In the genomic region with DNA sequence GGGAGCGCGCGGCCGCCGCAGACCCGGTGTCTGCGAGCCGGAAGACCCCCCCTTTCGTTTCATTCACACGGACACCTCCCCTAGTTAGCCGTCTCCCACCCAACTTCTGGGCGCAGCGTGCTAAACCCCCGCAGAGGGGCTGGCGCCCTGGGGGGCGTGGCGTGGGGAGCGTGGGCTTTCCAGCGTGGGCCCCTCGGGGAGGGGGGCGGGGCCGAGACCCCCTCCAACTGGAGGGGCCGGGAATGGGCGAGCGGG, we compare ENCODE assay signal across 8 cellular contexts. TPM values are rescaled to one million over a fixed set of nuclear protein-coding genes. Genes with fewer than 3 reads are reported as not detected.
DNase-seq lines count a peak whose midpoint lies in the region; ATAC-seq and TF ChIP-seq lines count a peak whose summit lies in the region.

No MANE protein-coding gene starts in this region.

- peaks cover 34% of the 10 kb centered on the region for H3K27me3 ChIP-seq in SK-N-SH (ENCODE audit: insufficient read depth)
- peaks cover 57% of the 10 kb centered on the region for H3K27me3 ChIP-seq in iPS-20b (ENCODE audit: insufficient read depth, low read length)

- TF ChIP-seq CTCF in SK-N-SH (IDR thresholded peaks at IDR 0.05): no peak

- H3K4me3 ChIP-seq in SK-N-SH (ENCODE audit: low read depth in 2 of 2, low read length in 1 of 2) (peak overlapping the region; percentile 55 to 63), iPS-20b (ENCODE audit: low read length) (peak overlapping the region; percentile 67)

- no peak for ATAC-seq in SK-N-SH treated with all-trans-retinoic acid at 6 μM for 48 hours
- ATAC-seq in stimulated activated naive CD8-positive, alpha-beta T cell treated with anti-CD3 and anti-CD28 coated beads, Interleukin-15, amount 100 ng/mL, for 72 hours: peak; percentile 26
- ATAC-seq in GM18870 (IDR thresholded peaks at IDR 0.05; ENCODE audit: unreplicated experiment): no peak
- no peak for ATAC-seq in HG03196 (IDR thresholded peaks at IDR 0.05; ENCODE audit: unreplicated experiment)
- no peak for ATAC-seq in GM18861 (IDR thresholded peaks at IDR 0.05; ENCODE audit: unreplicated experiment)

- TF ChIP-seq RAD21 in SK-N-SH (IDR thresholded peaks at IDR 0.05; ENCODE audit: low read length): no peak

- H2AFZ ChIP-seq in SK-N-SH (ENCODE audit: low read depth): 0 out of 2 replicates have a peak overlapping the region, but pooled peaks have one; percentile 70

- no peak for DNase-seq in SK-N-SH
- DNase-seq in activated T-helper 2 cell treated with anti-CD3 and anti-CD28 coated beads, Interferon-gamma antibody, Interleukin-2, Interleukin-4, amounts not matched to agents 10 μg/mL and 5 μg/mL and 100 μg/mL, durations not matched to agents 14 hours and 24 hours and 36 hours (ENCODE audit: low spot score): no peak
- DNase-seq in stimulated activated naive CD8-positive, alpha-beta T cell treated with anti-CD3 and anti-CD28 coated beads, Interleukin-15, amount 100 ng/mL, for 72 hours: no peak

- no peaks in the 10 kb centered on the region for H3K9me3 Mint-ChIP-seq in activated T-helper 2 cell treated with anti-CD3 and anti-CD28 coated beads, Interferon-gamma antibody, Interleukin-2, Interleukin-4, amounts not matched to agents 10 μg/mL and 5 μg/mL and 100 μg/mL, durations not matched to agents 14 hours and 24 hours and 36 hours
- H3K9me3 Mint-ChIP-seq in stimulated activated naive CD8-positive, alpha-beta T cell treated with anti-CD3 and anti-CD28 coated beads, Interleukin-15, amount 100 ng/mL, for 72 hours: no peaks in the 10 kb centered on the region

- H4K20me1 ChIP-seq in SK-N-SH (ENCODE audit: insufficient read depth): no peaks in the 10 kb centered on the region

- CTCF ChIA-PET in SK-N-SH (lab: Yijun Ruan, JAX): interaction anchor here (0.7 to 1.5 kb wide), 6 partner anchors 11 to 527 kb away, joined by 3 to 4 read pairs (median 4); no protein-coding TSS in a partner anchor

- H3K4me3 Mint-ChIP-seq in activated T-helper 2 cell treated with anti-CD3 and anti-CD28 coated beads, Interferon-gamma antibody, Interleukin-2, Interleukin-4, amounts not matched to agents 10 μg/mL and 5 μg/mL and 100 μg/mL, durations not matched to agents 14 hours and 24 hours and 36 hours (ENCODE audit: low read depth): peak overlapping the region; percentile 11
- H3K4me3 Mint-ChIP-seq in stimulated activated naive CD8-positive, alpha-beta T cell treated with anti-CD3 and anti-CD28 coated beads, Interleukin-15, amount 100 ng/mL, for 72 hours: peak overlapping the region; percentile 50 to 72

- H3K4me1 Mint-ChIP-seq in activated T-helper 2 cell treated with anti-CD3 and anti-CD28 coated beads, Interferon-gamma antibody, Interleukin-2, Interleukin-4, amounts not matched to agents 10 μg/mL and 5 μg/mL and 100 μg/mL, durations not matched to agents 14 hours and 24 hours and 36 hours (ENCODE audit: low read depth): peaks cover 17% of the 10 kb centered on the region
- H3K4me1 Mint-ChIP-seq in stimulated activated naive CD8-positive, alpha-beta T cell treated with anti-CD3 and anti-CD28 coated beads, Interleukin-15, amount 100 ng/mL, for 72 hours: peaks cover 26% of the 10 kb centered on the region

- peaks cover 0 to 5% of the 10 kb centered on the region in 2 experiments; a peak in 1 of 4 replicates for H3K4me1 ChIP-seq in SK-N-SH (ENCODE audit: control insufficient read depth in 1 of 2, insufficient read depth in 2 of 2, low read depth in 1 of 2, low read length in 1 of 2)
- peaks cover 18% of the 10 kb centered on the region for H3K4me1 ChIP-seq in iPS-20b (ENCODE audit: insufficient read depth, low read length)

- no peaks in the 10 kb centered on the region for H3K9me2 ChIP-seq in SK-N-SH

- H3K9me3 ChIP-seq in SK-N-SH (no peaks in the 10 kb centered on the region), iPS-20b (ENCODE audit: insufficient read depth, low read depth, low read length) (no peaks in the 10 kb centered on the region)

- no peak for TF ChIP-seq EP300 in SK-N-SH (IDR thresholded peaks at IDR 0.05; ENCODE audit: borderline replicate concordance in 1 of 2, low read depth in 1 of 2, low read length in 1 of 2)

- no peaks in the 10 kb centered on the region for H3F3A ChIP-seq in SK-N-SH (replicated peaks; ENCODE audit: insufficient read depth)

- no peak overlapping the region for H3K27ac Mint-ChIP-seq in activated T-helper 2 cell treated with anti-CD3 and anti-CD28 coated beads, Interferon-gamma antibody, Interleukin-2, Interleukin-4, amounts not matched to agents 10 μg/mL and 5 μg/mL and 100 μg/mL, durations not matched to agents 14 hours and 24 hours and 36 hours
- H3K27ac Mint-ChIP-seq in stimulated activated naive CD8-positive, alpha-beta T cell treated with anti-CD3 and anti-CD28 coated beads, Interleukin-15, amount 100 ng/mL, for 72 hours: no peak overlapping the region

- WGBS in SK-N-SH (ENCODE audit: low lambda C conversion rate): 0% methylated on average over 4 of the region's 25 CpGs

- H3K4me2 ChIP-seq in SK-N-SH: peak overlapping the region; percentile 90

- no peaks in the 10 kb centered on the region for H3K36me3 ChIP-seq in SK-N-SH (replicated peaks in 1 of 2; ENCODE audit: control insufficient read depth in 1 of 2, insufficient read depth in 2 of 2, low read length in 1 of 2)
- no peaks in the 10 kb centered on the region for H3K36me3 ChIP-seq in iPS-20b (ENCODE audit: insufficient read depth, low read depth, low read length)

- H3K36me3 Mint-ChIP-seq in activated T-helper 2 cell treated with anti-CD3 and anti-CD28 coated beads, Interferon-gamma antibody, Interleukin-2, Interleukin-4, amounts not matched to agents 10 μg/mL and 5 μg/mL and 100 μg/mL, durations not matched to agents 14 hours and 24 hours and 36 hours (ENCODE audit: low read depth): no peaks in the 10 kb centered on the region

- H3K79me2 ChIP-seq in SK-N-SH (ENCODE audit: insufficient read depth): no peaks in the 10 kb centered on the region

- no peak overlapping the region for H3K9ac ChIP-seq in SK-N-SH
- peak overlapping the region; percentile 80; the same call in 1 of the 2 replicates for H3K9ac ChIP-seq in iPS-20b (ENCODE audit: low read depth, low read length)

- intact Hi-C loops in activated T-helper 2 cell treated with anti-CD3 and anti-CD28 coated beads, Interferon-gamma antibody, Interleukin-2, Interleukin-4, amounts not matched to agents 10 μg/mL and 5 μg/mL and 100 μg/mL, durations not matched to agents 14 hours and 24 hours and 36 hours (cut with micrococcal nuclease): no loop called here

- peaks cover 67% of the 10 kb centered on the region for H3K27me3 Mint-ChIP-seq in activated T-helper 2 cell treated with anti-CD3 and anti-CD28 coated beads, Interferon-gamma antibody, Interleukin-2, Interleukin-4, amounts not matched to agents 10 μg/mL and 5 μg/mL and 100 μg/mL, durations not matched to agents 14 hours and 24 hours and 36 hours (ENCODE audit: low read depth)
- H3K27me3 Mint-ChIP-seq in stimulated activated naive CD8-positive, alpha-beta T cell treated with anti-CD3 and anti-CD28 coated beads, Interleukin-15, amount 100 ng/mL, for 72 hours: peaks cover 72% of the 10 kb centered on the region

- H3K27ac ChIP-seq in SK-N-SH (ENCODE audit: low read depth in 2 of 2, low read length in 1 of 2) (no peak overlapping the region), iPS-20b (ENCODE audit: low read length) (no peak overlapping the region)

- POLR2A ChIA-PET in SK-N-SH (lab: Yijun Ruan, JAX): no interaction called here

TF ChIP-seq in SK-N-SH, 30 proteins besides CTCF, POLR2A, EP300 and RAD21:
- TF ChIP-seq SIN3A (IDR thresholded peaks at IDR 0.05; ENCODE audit: borderline replicate concordance, low read depth, low read length) (no peak), FOSL2 (IDR thresholded peaks at IDR 0.05; ENCODE audit: borderline replicate concordance, low read depth) (no peak), RXRA (IDR thresholded peaks at IDR 0.05; ENCODE audit: borderline replicate concordance, low read depth) (no peak), NRF1 (IDR thresholded peaks at IDR 0.05; ENCODE audit: low read depth, low read length) (no peak), MXI1 (IDR thresholded peaks at IDR 0.05; ENCODE audit: low read depth, low read length) (no peak), SMC3 (IDR thresholded peaks at IDR 0.05; ENCODE audit: low read depth, low read length) (no peak), FOXM1 (IDR thresholded peaks at IDR 0.05; ENCODE audit: low read depth) (no peak)

TF ChIP-seq in SK-N-SH treated with all-trans-retinoic acid at 6 μM for 48 hours, 23 proteins besides CTCF, POLR2A, EP300 and RAD21 (continues in another document):
- TF ChIP-seq OSR1 (CRISPR knock-in tag; IDR thresholded peaks at IDR 0.05): no peak
- TF ChIP-seq ZFP3 (CRISPR knock-in tag; IDR thresholded peaks at IDR 0.05): no peak
- TF ChIP-seq ZNF70 (CRISPR knock-in tag; IDR thresholded peaks at IDR 0.05): no peak
- TF ChIP-seq ISL1 (CRISPR knock-in tag; IDR thresholded peaks at IDR 0.05): no peak
- no peak for TF ChIP-seq TOX (CRISPR knock-in tag; IDR thresholded peaks at IDR 0.05; ENCODE audit: borderline replicate concordance)
- no peak for TF ChIP-seq PPARA (CRISPR knock-in tag; IDR thresholded peaks at IDR 0.05; ENCODE audit: borderline replicate concordance)
- no peak for TF ChIP-seq BACH2 (CRISPR knock-in tag; IDR thresholded peaks at IDR 0.05; ENCODE audit: borderline replicate concordance)
- no peak for TF ChIP-seq ZC3H10 (CRISPR knock-in tag; IDR thresholded peaks at IDR 0.05)

RNA-seq across cellular contexts. Expression of a gene that starts 1.1 kb away (rescaled TPM):
- polyA plus RNA-seq in SK-N-SH (2012; rRNA removed): 0.02 and 0.03 TPM in 2 replicates
- polyA plus RNA-seq in SK-N-SH (2012; cell fraction: cytosol; rRNA removed): 0.01 TPM in 2 replicates
- 0.12 and 0.16 TPM in 2 replicates for polyA plus RNA-seq in SK-N-SH (2012; cell fraction: nucleus; rRNA removed)
- total RNA-seq in activated T-helper 2 cell treated with anti-CD3 and anti-CD28 coated beads, Interferon-gamma antibody, Interleukin-2, Interleukin-4, amounts not matched to agents 10 μg/mL and 5 μg/mL and 100 μg/mL, durations not matched to agents 14 hours and 24 hours and 36 hours: 0.07 TPM in 2 replicates
